In genomic region chr9:131178382-131178781, GRCh38 we compare ENCODE assay signal across 8 cellular contexts. TPM values are rescaled to one million over a fixed set of nuclear protein-coding genes. Genes with fewer than 3 reads are reported as not detected.
DNase-seq lines count a peak whose midpoint lies in the region; ATAC-seq, FAIRE-seq and TF ChIP-seq lines count a peak whose summit lies in the region.

No MANE protein-coding gene starts in this region.

- intact Hi-C loops in Right ventricle myocardium inferior (cut with DNase I) = loop anchor here (1.0 to 2.0 kb wide), 2 partner anchors 96 to 158 kb away; no protein-coding TSS in a partner anchor

- no peaks in the 10 kb centered on the region for H3K27me3 Mint-ChIP-seq in progenitor cell of endocrine pancreas

- no peak overlapping the region for H3K27ac Mint-ChIP-seq in progenitor cell of endocrine pancreas

- no peak for FAIRE-seq in urothelium cell line (lab: Jason Lieb, UNC)

- H3K9me3 Mint-ChIP-seq in progenitor cell of endocrine pancreas (ENCODE audit: low read depth) = no peaks in the 10 kb centered on the region

- TF ChIP-seq RAD21 in Ishikawa (IDR thresholded peaks at IDR 0.05; ENCODE audit: low read depth) = peak; percentile 66

- peaks cover 14% of the 10 kb centered on the region for H3K36me3 Mint-ChIP-seq in progenitor cell of endocrine pancreas (ENCODE audit: insufficient read depth)

- H3K4me1 Mint-ChIP-seq in progenitor cell of endocrine pancreas (ENCODE audit: low read depth) = no peaks in the 10 kb centered on the region

- TF ChIP-seq EP300 in Ishikawa (IDR thresholded peaks at IDR 0.05; ENCODE audit: borderline replicate concordance) = no peak

- DNase-seq in Ammon's horn (ENCODE audit: low spot score) = peak; percentile 83
- peak; percentile 65 for DNase-seq in SKM-1 treated with dmso at 0.1 percent for 144 hours (lab: John Stamatoyannopoulos, UW; ENCODE audit: unreplicated experiment)
- peak; percentile 75 for DNase-seq in activated naive CD4-positive, alpha-beta T cell treated with anti-CD3 and anti-CD28 coated beads, Interleukin-2, amount 50 U/mL, for 16 hours
- DNase-seq in Right ventricle myocardium inferior (ENCODE audit: missing footprints) = peak; percentile 81
- peak; percentile 60 for DNase-seq in progenitor cell of endocrine pancreas (ENCODE audit: low spot score, unreplicated experiment)
- DNase-seq in urothelium cell line (ENCODE audit: low spot score) = peak; percentile 78

- peak; percentile 88 for TF ChIP-seq CTCF in progenitor cell of endocrine pancreas (IDR thresholded peaks at IDR 0.05; ENCODE audit: unreplicated experiment)

- no peak overlapping the region for H3K4me3 Mint-ChIP-seq in progenitor cell of endocrine pancreas (ENCODE audit: low read depth)

- ATAC-seq in GM19023 (IDR thresholded peaks at IDR 0.05; ENCODE audit: unreplicated experiment) = peak; percentile 52
- ATAC-seq in Right ventricle myocardium inferior = peak; percentile 95

TF ChIP-seq in Ishikawa, 13 proteins besides CTCF, POLR2A, EP300 and RAD21:
- TF ChIP-seq YY1 (IDR thresholded peaks at IDR 0.05; ENCODE audit: low read depth) (0 out of 2 replicates have a peak, but pooled peaks have one; percentile 29), CREB1 (IDR thresholded peaks at IDR 0.05; ENCODE audit: low read depth) (no peak)

RNA-seq across cellular contexts. Expression of gene NUP214, which starts 53.0 kb away (rescaled TPM):
- total RNA-seq in Right ventricle myocardium inferior = 20.8 TPM
- total RNA-seq in progenitor cell of endocrine pancreas = 61.0 and 62.2 TPM in 2 replicates

Comparison
In these comparisons a context has a peak if more than half of its experiments do, and no peak if none do; other contexts are left out.
1. Peak in every context shown above with its lines: DNase-seq and ATAC-seq.